Comparison of ENCODE assay signal across 9 cellular contexts in the genomic region with DNA sequence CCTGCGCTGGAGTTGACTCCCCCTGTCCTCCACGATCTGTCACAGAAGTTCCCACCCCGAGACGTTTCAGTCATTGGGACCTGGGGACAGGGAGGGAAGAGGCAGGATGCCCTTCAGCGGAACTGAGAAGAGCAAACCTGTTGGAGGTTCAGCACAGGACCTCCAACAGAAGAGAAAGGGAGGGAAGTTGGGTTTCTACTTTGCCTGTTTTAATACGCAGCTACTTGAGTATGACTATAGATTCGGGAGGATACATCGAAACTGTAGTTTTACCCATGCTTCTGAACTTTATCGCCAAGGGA. TPM values are rescaled to one million over a fixed set of nuclear protein-coding genes. Genes with fewer than 3 reads are reported as not detected.
A peak's percentile ranks its signal among the peaks of the same experiment; 100 is the strongest.
DNase-seq lines count a peak whose midpoint lies in the region; TF ChIP-seq lines count a peak whose summit lies in the region.
"Had no signal": no experiment of that assay in that cellular context is flagged by ENCODE, and none has a peak within 500 bp of the region (broad histone marks: within the 10 kb centered on the region; RNA-seq: fewer than 3 reads in every experiment).

No MANE protein-coding gene starts in this region.

- intact Hi-C loops in CD14-positive monocyte (cut with micrococcal nuclease): loop anchor here (5.0 to 10.0 kb wide), 7 partner anchors 38 to 307 kb away; partner anchors contain the start of gene POC1B (in 1 of the 2)

- DNase-seq in CD14-positive monocyte (ENCODE audit: low spot score): no peak
- DNase-seq in HFFc6: no peak
- no peak for DNase-seq in type B pancreatic cell (ENCODE audit: extremely low spot score, unreplicated experiment)
- DNase-seq in dermis blood vessel endothelial cell: no peak
- no peak for DNase-seq in DMS153 (lab: John Stamatoyannopoulos, UW)
- DNase-seq in NCI-H524 treated with DMSO at 0.1 percent for 48 hours (lab: John Stamatoyannopoulos, UW): no peak

- H3K4me3 Mint-ChIP-seq in CD14-positive monocyte (peak overlapping the region; percentile 99 to 100), HFFc6 (peak overlapping the region; percentile 96), type B pancreatic cell (peak overlapping the region; percentile 95)

- peak overlapping the region; percentile 74 to 91 for H3K9ac ChIP-seq in liver (ENCODE audit: low read depth in 1 of 2, low read length in 2 of 2)

- peaks cover 0 to 27% (median 14%) of the 10 kb centered on the region in 4 donors for H3K4me1 ChIP-seq in liver (ENCODE audit: control insufficient read depth in 4 of 4, insufficient read depth in 4 of 4, low read length in 3 of 4)

- H3K36me3 Mint-ChIP-seq in CD14-positive monocyte (peaks cover 32 to 34% of the 10 kb centered on the region in 2 donors), HFFc6 (ENCODE audit: low read depth) (peaks cover 38% of the 10 kb centered on the region), type B pancreatic cell (peaks cover 11% of the 10 kb centered on the region)

- peak overlapping the region; percentile 93 for H3K27ac ChIP-seq in adipose tissue (ENCODE audit: low read depth, low read length)
- H3K27ac ChIP-seq in liver (ENCODE audit: low read depth in 1 of 2, low read length in 2 of 2): peak overlapping the region; percentile 100

- no peak for TF ChIP-seq RAD21 in liver (IDR thresholded peaks at IDR 0.05)

- H3K9me3 Mint-ChIP-seq in CD14-positive monocyte (peaks cover 0 to 12% (median 2%) of the 10 kb centered on the region in 7 donors), HFFc6 (peaks cover 11% of the 10 kb centered on the region), type B pancreatic cell (no peaks in the 10 kb centered on the region)

- 8 to 27% (median 25%) methylated on average over 9 of the region's 9 CpGs for WGBS in adipose tissue, 3 donors
- 12% methylated on average over 9 of the region's 9 CpGs for WGBS in liver

- H3K27me3 ChIP-seq in liver (ENCODE audit: control insufficient read depth in 4 of 4, insufficient read depth in 4 of 4, low read length in 3 of 4): no peaks in the 10 kb centered on the region

- H3K36me3 ChIP-seq in liver (ENCODE audit: control insufficient read depth in 4 of 4, insufficient read depth in 3 of 4, low read depth in 1 of 4, low read length in 3 of 4): peaks cover 0 to 6% (median 0%) of the 10 kb centered on the region in 4 donors

- H3K4me1 Mint-ChIP-seq in CD14-positive monocyte (peaks cover 26% of the 10 kb centered on the region), HFFc6 (ENCODE audit: low read depth) (peaks cover 40% of the 10 kb centered on the region), type B pancreatic cell (ENCODE audit: unreplicated experiment) (peaks cover 40% of the 10 kb centered on the region)

- no peaks in the 10 kb centered on the region for H3K9me3 ChIP-seq in liver (ENCODE audit: control insufficient read depth in 4 of 4, low read length in 3 of 4)

- peak overlapping the region; percentile 85 to 98 (median 91) for H3K4me3 ChIP-seq in liver (ENCODE audit: low read depth in 1 of 3, low read length in 3 of 3)
- H3K4me3 ChIP-seq: K562 had no signal

- H3K27me3 Mint-ChIP-seq in CD14-positive monocyte (ENCODE audit: low read depth in 3 of 3) (no peaks in the 10 kb centered on the region), HFFc6 (ENCODE audit: insufficient read depth) (peaks cover 16% of the 10 kb centered on the region), type B pancreatic cell (peaks cover 6% of the 10 kb centered on the region)

- no peak for TF ChIP-seq CTCF in CD14-positive monocyte (IDR thresholded peaks at IDR 0.05)
- TF ChIP-seq CTCF in HFFc6 (IDR thresholded peaks at IDR 0.05): no peak
- no peak for TF ChIP-seq CTCF in liver (IDR thresholded peaks at IDR 0.05; ENCODE audit: low read depth, low read length, missing input control)
- TF ChIP-seq CTCF in type B pancreatic cell (conservative IDR thresholded peaks at IDR 0.05): no peak

- H3K27ac Mint-ChIP-seq in CD14-positive monocyte: peak overlapping the region; percentile 91 to 98 (median 97)
- peak overlapping the region; percentile 95 for H3K27ac Mint-ChIP-seq in HFFc6
- peak overlapping the region; percentile 96 for H3K27ac Mint-ChIP-seq in type B pancreatic cell

TF ChIP-seq in liver, 16 proteins besides CTCF, POLR2A, EP300 and RAD21:
- TF ChIP-seq YY1 (IDR thresholded peaks at IDR 0.05) (no peak), TAF1 (conservative IDR thresholded peaks at IDR 0.05) (peak; percentile 63)

RNA-seq across cellular contexts. Expression of gene DUSP6, which starts 2.3 kb away (rescaled TPM):
- polyA plus RNA-seq in CD14-positive monocyte: 100 to 1,000 TPM; 653 to 880 TPM
- total RNA-seq in HFFc6 (2021; fragmentation: NEBNext Ultra II Directional; extraction: Animal tissue kit (Norgen Biotek cat#: 25700)): 10 to 100 TPM; 42.2 to 77.8 (median 46.2) TPM
- polyA plus RNA-seq in adipose tissue: 100 to 1,000 TPM in 1 of 3 donors, 10 to 100 TPM in 2; 23.7 to 224 (median 34.2) TPM
- total RNA-seq in liver: 10 to 100 TPM; 34.4 to 36.3 TPM
- polyA plus RNA-seq in liver: 10 to 100 TPM; 24.1 to 37.0 TPM
- total RNA-seq in type B pancreatic cell (ENCODE audit: low replicate concordance): 43.0 TPM in 2 replicates
- total RNA-seq in dermis blood vessel endothelial cell: 309 and 317 TPM in 2 replicates
